ENCODE assay signal across 17 cellular contexts in the genomic region with DNA sequence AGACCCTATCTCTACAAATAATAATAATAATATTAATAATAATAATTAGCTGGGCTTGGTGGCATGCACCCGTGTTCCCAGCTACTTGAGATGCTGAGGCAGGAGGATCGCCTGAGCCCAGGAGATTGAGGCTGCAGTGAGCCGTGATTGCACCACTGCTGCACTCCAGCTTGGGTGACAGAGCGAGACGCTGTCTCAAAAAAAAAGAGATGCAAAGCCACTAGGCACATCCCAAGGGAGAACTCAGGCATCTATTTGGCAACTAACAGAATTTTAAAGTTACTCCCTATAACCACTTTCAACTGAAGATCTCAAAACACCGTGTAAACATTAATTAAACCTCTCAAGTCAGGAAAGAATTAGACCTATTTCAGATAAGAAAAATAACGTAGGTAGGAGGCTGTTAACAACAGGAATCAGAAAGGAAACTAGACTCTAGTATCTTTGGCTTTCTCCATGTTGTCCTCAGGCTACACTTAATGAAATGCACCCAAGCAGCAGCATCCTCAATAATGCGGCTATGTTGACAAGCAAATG. TPM values are rescaled to one million over a fixed set of nuclear protein-coding genes. Genes with fewer than 3 reads are reported as not detected.
DNase-seq lines count a peak whose midpoint lies in the region; ATAC-seq, FAIRE-seq and TF ChIP-seq lines count a peak whose summit lies in the region.
"Had no signal": no experiment of that assay in that cellular context is flagged by ENCODE, and none has a peak within 500 bp of the region (broad histone marks: within the 10 kb centered on the region; RNA-seq: fewer than 3 reads in every experiment).

No MANE protein-coding gene starts in this region.

- 85% methylated on average over 8 of the region's 8 CpGs for WGBS in HepG2 (ENCODE audit: low lambda C conversion rate)
- WGBS in right lobe of liver (ENCODE audit: insufficient coverage, low coverage, low lambda C conversion rate, missing lambda C conversion rate) = 64% methylated on average over 5 of the region's 8 CpGs

- H4K20me1 ChIP-seq in HepG2 (ENCODE audit: insufficient read depth, low read length) (peaks cover 8% of the 10 kb centered on the region; the same call in 1 of the 2 replicates), PC-3 (ENCODE audit: low read length) (peaks cover 26% of the 10 kb centered on the region)

- H3K9me2 ChIP-seq in PC-3 (replicated peaks; ENCODE audit: low read length) = no peaks in the 10 kb centered on the region

- no peak for TF ChIP-seq RAD21 in HepG2 (CRISPR knock-in tag; IDR thresholded peaks at IDR 0.05)

- H3K36me3 ChIP-seq in HepG2 (replicated peaks in 1 of 2; ENCODE audit: control insufficient read depth in 1 of 2, insufficient read depth in 2 of 2, low read length in 2 of 2) (no peaks in the 10 kb centered on the region; a peak in 1 of 5 replicates), right lobe of liver (no peaks in the 10 kb centered on the region), PC-3 (ENCODE audit: low read depth, low read length) (no peaks in the 10 kb centered on the region)
- H3K36me3 ChIP-seq: pancreas had no signal

- no peak for FAIRE-seq in HepG2 (lab: Jason Lieb, UNC)
- FAIRE-seq: GM12892, HTR-8/SVneo, pancreas had no signal

- in situ Hi-C loops in HepG2 (cut with HindIII; ENCODE audit: extremely low pct_ligation_motif_present, low pct_unique_long_range_greater_than_20kb) = no loop called here

- POLR2A ChIA-PET in HepG2 (lab: Yijun Ruan, JAX) = interaction anchor here (1.4 kb wide), 1 partner anchor 12 kb away, joined by 4 read pairs; no protein-coding TSS in a partner anchor
- POLR2A ChIA-PET in PC-3 (lab: Charles Lee; ENCODE audit: unreplicated experiment) = no interaction called here

- peaks cover 23% of the 10 kb centered on the region for H3K4me1 ChIP-seq in HepG2 (ENCODE audit: insufficient read depth, low read length)
- H3K4me1 ChIP-seq in right lobe of liver = peaks cover 0 to 18% (median 4%) of the 10 kb centered on the region in 4 donors
- peaks cover 15% of the 10 kb centered on the region for H3K4me1 ChIP-seq in PC-3 (ENCODE audit: insufficient read depth, low read length)

- CTCF ChIA-PET in HepG2 (lab: Yijun Ruan, JAX; ENCODE audit: low intra/inter-chr PET ratio, low total read pairs) (no interaction called here), PC-3 (lab: Charles Lee) (no interaction called here)

- H3K27ac ChIP-seq in HepG2 (ENCODE audit: extremely low read length, insufficient read depth, low read length) = no peak overlapping the region
- H3K27ac ChIP-seq in right lobe of liver = no peak overlapping the region
- H3K27ac ChIP-seq in PC-3 (ENCODE audit: low read length) = no peak overlapping the region

- H3K9me3 ChIP-seq in HepG2 (ENCODE audit: low read length) (no peaks in the 10 kb centered on the region), right lobe of liver (no peaks in the 10 kb centered on the region), PC-3 (ENCODE audit: low read length) (no peaks in the 10 kb centered on the region)
- H3K9me3 ChIP-seq: pancreas had no signal

- no peak for TF ChIP-seq CTCF in HepG2 (CRISPR knock-in tag; IDR thresholded peaks at IDR 0.05)
- no peak for TF ChIP-seq CTCF in right lobe of liver (IDR thresholded peaks at IDR 0.05)
- no peak for TF ChIP-seq CTCF in PC-3 (conservative IDR thresholded peaks at IDR 0.05; ENCODE audit: low read depth, low read length)
- TF ChIP-seq CTCF in foreskin fibroblast (IDR thresholded peaks at IDR 0.05; ENCODE audit: low read depth, low read length) = no peak

- DNase-seq in HepG2 (ENCODE audit: low spot score) (no peak), right lobe of liver (no peak), PC-3 (no peak), germinal center (ENCODE audit: low spot score) (peak; percentile 36), NCI-H774 (lab: John Stamatoyannopoulos, UW) (no peak), iPS-NIHi7 (ENCODE audit: extremely low spot score) (no peak), foreskin fibroblast (no peak)
- DNase-seq in activated CD8-positive, alpha-beta memory T cell treated with anti-CD3 and anti-CD28 coated beads for 24 hours = no peak
- DNase-seq: activated CD4-positive, alpha-beta T cell treated with anti-CD3 and anti-CD28 coated beads, Interleukin-2, amount 50 U/mL, for 4 hours; activated gamma-delta T cell; effector CD4-positive, alpha-beta T cell; foreskin melanocyte; NCI-H1048; NCI-H446 treated with DMSO at 0.1 percent for 48 hours; pancreas had no signal

- H3K4me2 ChIP-seq in HepG2 (ENCODE audit: low read depth, low read length) = peak overlapping the region; percentile 31; the same call in 1 of the 2 replicates
- H3K4me2 ChIP-seq in PC-3 (ENCODE audit: low read length) = 0 out of 2 replicates have a peak overlapping the region, but pooled peaks have one; percentile 23

- peaks cover 67% of the 10 kb centered on the region for H3K79me2 ChIP-seq in HepG2 (ENCODE audit: insufficient read depth, low read length)
- H3K79me2 ChIP-seq in PC-3 (ENCODE audit: low read length) = peaks cover 78% of the 10 kb centered on the region

- H3K27me3 ChIP-seq in HepG2 (ENCODE audit: control insufficient read depth in 1 of 2, insufficient read depth in 2 of 2, low read length in 2 of 2) (no peaks in the 10 kb centered on the region; a peak in 1 of 5 replicates), right lobe of liver (no peaks in the 10 kb centered on the region), PC-3 (ENCODE audit: low read length) (no peaks in the 10 kb centered on the region)
- H3K27me3 ChIP-seq: pancreas had no signal

- H3K4me3 ChIP-seq in HepG2 (replicated peaks in 1 of 3; ENCODE audit: insufficient read depth in 1 of 3, low read depth in 2 of 3, low read length in 3 of 3) (no peak overlapping the region; a peak in 1 of 6 replicates), right lobe of liver (no peak overlapping the region), PC-3 (ENCODE audit: low read length) (no peak overlapping the region), foreskin fibroblast (ENCODE audit: low read depth in 1 of 2, low read length in 2 of 2) (no peak overlapping the region)

- ATAC-seq in HepG2 (no peak), right lobe of liver (no peak), PC-3 (no peak)
- ATAC-seq: pancreas had no signal

- H3K9ac ChIP-seq in HepG2 (ENCODE audit: insufficient read depth, low read depth, low read length) (0 out of 2 replicates have a peak overlapping the region, but pooled peaks have one; percentile 14), PC-3 (ENCODE audit: low read length) (no peak overlapping the region)

- BruUV-seq in HepG2 (replicated peaks; lab: Mats Ljungman, UMichigan) (no TSS peak), PC-3 (replicated peaks; lab: Mats Ljungman, UMichigan) (no TSS peak)

- TF ChIP-seq POLR2A in HepG2 (IDR thresholded peaks at IDR 0.05; ENCODE audit: insufficient read depth in 1 of 2, low read depth in 2 of 2, low read length in 2 of 2) = no peak
- TF ChIP-seq POLR2A in right lobe of liver (IDR thresholded peaks at IDR 0.05) = no peak

- H2AFZ ChIP-seq in HepG2 (ENCODE audit: low read length) = no peak overlapping the region
- H2AFZ ChIP-seq in PC-3 (ENCODE audit: low read length) = no peak overlapping the region

- no peaks in the 10 kb centered on the region for H3F3A ChIP-seq in PC-3 (ENCODE audit: low read length, unreplicated experiment)

- TF ChIP-seq EP300 in HepG2 (IDR thresholded peaks at IDR 0.05; ENCODE audit: low read depth in 2 of 2, low read length in 2 of 2) (no peak), HepG2 (CRISPR knock-in tag; IDR thresholded peaks at IDR 0.05; ENCODE audit: borderline replicate concordance) (no peak)

- intact Hi-C loops in HepG2 (cut with micrococcal nuclease; ENCODE audit: unreplicated experiment) = no loop called here
- intact Hi-C loops in right lobe of liver (cut with DNase I) = no loop called here
- intact Hi-C loops in PC-3 (cut with micrococcal nuclease) = loop anchor here (5.0 kb wide), 1 partner anchor 46 kb away; no protein-coding TSS in a partner anchor

RNA-seq across cellular contexts. Expression of a gene that starts 3.7 kb away (rescaled TPM):
- total RNA-seq in HepG2 (2016; rRNA removed; fragmentation: Illumina TruSeq; extraction: Trizol) (15.3 and 16.3 TPM in 2 replicates), right lobe of liver (10 to 100 TPM in 3 of 6 experiments, 1 to 10 TPM in 3; 4.6 to 12.1 (median 8.3) TPM), PC-3 (2014; rRNA removed) (17.9 and 21.3 TPM in 2 replicates)
- 14.7 and 15.7 TPM in 2 replicates for total RNA-seq in HepG2 (2016; cell fraction: cytosol; rRNA removed; fragmentation: Illumina TruSeq; extraction: Trizol; ENCODE audit: low read depth)
- total RNA-seq in HepG2 (2016; cell fraction: insoluble cytoplasmic fraction; rRNA removed; fragmentation: Illumina TruSeq; extraction: Trizol) = 14.5 and 14.7 TPM in 2 replicates
- 22.4 and 23.5 TPM in 2 replicates for total RNA-seq in HepG2 (2016; cell fraction: membrane; rRNA removed; fragmentation: Illumina TruSeq; extraction: Trizol)
- 7.6 and 10.7 TPM in 2 replicates for total RNA-seq in HepG2 (2016; cell fraction: nucleus; rRNA removed; fragmentation: Illumina TruSeq; extraction: Trizol)
- 20.9 and 22.5 TPM in 2 replicates for polyA plus RNA-seq in HepG2 (2011; rRNA removed)
- polyA plus RNA-seq in HepG2 (2011; cell fraction: cytosol; rRNA removed) = 20.2 and 22.7 TPM in 2 replicates
- 11.4 and 11.8 TPM in 2 replicates for polyA plus RNA-seq in HepG2 (2011; cell fraction: nucleus; rRNA removed)
- 10.1 and 14.4 TPM in 2 replicates for polyA plus RNA-seq in HepG2 (2012)
- polyA plus RNA-seq in HepG2 (2016; cell fraction: cytosol; fragmentation: Illumina TruSeq; extraction: Trizol; ENCODE audit: low read depth) = 9.8 and 10.0 TPM in 2 replicates
- 17.6 and 20.6 TPM in 2 replicates for polyA plus RNA-seq in HepG2 (2016; cell fraction: insoluble cytoplasmic fraction; fragmentation: Illumina TruSeq; extraction: Trizol; ENCODE audit: low read depth)
- 19.3 and 20.2 TPM in 2 replicates for polyA plus RNA-seq in HepG2 (2016; cell fraction: membrane; fragmentation: Illumina TruSeq; extraction: Trizol; ENCODE audit: low read depth)
- 13.4 and 15.4 TPM in 2 replicates for polyA plus RNA-seq in HepG2 (2016; cell fraction: nucleus; fragmentation: Illumina TruSeq; extraction: Trizol; ENCODE audit: insufficient read depth, low read depth)
- 14.9 and 40.6 TPM in 2 replicates for polyA minus RNA-seq in HepG2 (2011; rRNA and poly(A)+ RNA removed; ENCODE audit: low replicate concordance)
- 18.2 and 22.4 TPM in 2 replicates for polyA minus RNA-seq in HepG2 (2011; cell fraction: cytosol; rRNA and poly(A)+ RNA removed)
- polyA minus RNA-seq in HepG2 (2011; cell fraction: nucleus; rRNA and poly(A)+ RNA removed) = 13.1 and 17.9 TPM in 2 replicates

RNA-seq across cellular contexts. Expression of a gene that starts 59.7 kb away (rescaled TPM):
- total RNA-seq in HepG2 (2016; rRNA removed; fragmentation: Illumina TruSeq; extraction: Trizol) (0.76 and 2.5 TPM in 2 replicates), right lobe of liver (10 to 100 TPM in 3 of 6 experiments, 1 to 10 TPM in 3; 3.9 to 14.4 (median 9.0) TPM), PC-3 (2014; rRNA removed) (175 and 194 TPM in 2 replicates)
- 6.9 and 7.0 TPM in 2 replicates for total RNA-seq in HepG2 (2016; cell fraction: cytosol; rRNA removed; fragmentation: Illumina TruSeq; extraction: Trizol; ENCODE audit: low read depth)
- 0.83 and 1.3 TPM in 2 replicates for total RNA-seq in HepG2 (2016; cell fraction: insoluble cytoplasmic fraction; rRNA removed; fragmentation: Illumina TruSeq; extraction: Trizol)
- 5.0 and 5.4 TPM in 2 replicates for total RNA-seq in HepG2 (2016; cell fraction: membrane; rRNA removed; fragmentation: Illumina TruSeq; extraction: Trizol)
- total RNA-seq in HepG2 (2016; cell fraction: nucleus; rRNA removed; fragmentation: Illumina TruSeq; extraction: Trizol) = 1.2 and 1.7 TPM in 2 replicates
- 2.9 and 4.0 TPM in 2 replicates for polyA plus RNA-seq in HepG2 (2011; rRNA removed)
- 4.2 and 5.4 TPM in 2 replicates for polyA plus RNA-seq in HepG2 (2011; cell fraction: cytosol; rRNA removed)
- 2.7 and 3.1 TPM in 2 replicates for polyA plus RNA-seq in HepG2 (2011; cell fraction: nucleus; rRNA removed)
- 0.43 and 2.3 TPM in 2 replicates for polyA plus RNA-seq in HepG2 (2012)
- polyA plus RNA-seq in HepG2 (2016; cell fraction: cytosol; fragmentation: Illumina TruSeq; extraction: Trizol; ENCODE audit: low read depth) = 9.6 and 9.8 TPM in 2 replicates
- 1.0 and 1.1 TPM in 2 replicates for polyA plus RNA-seq in HepG2 (2016; cell fraction: insoluble cytoplasmic fraction; fragmentation: Illumina TruSeq; extraction: Trizol; ENCODE audit: low read depth)
- polyA plus RNA-seq in HepG2 (2016; cell fraction: membrane; fragmentation: Illumina TruSeq; extraction: Trizol; ENCODE audit: low read depth) = 6.2 and 6.8 TPM in 2 replicates
- polyA plus RNA-seq in HepG2 (2016; cell fraction: nucleus; fragmentation: Illumina TruSeq; extraction: Trizol; ENCODE audit: insufficient read depth, low read depth) = 1.3 and 2.6 TPM in 2 replicates
- polyA minus RNA-seq in HepG2 (2011; rRNA and poly(A)+ RNA removed; ENCODE audit: low replicate concordance) = 6.4 and 19.0 TPM in 2 replicates
- 1.8 TPM in 1 of 2 replicates, not detected in the other for polyA minus RNA-seq in HepG2 (2011; cell fraction: cytosol; rRNA and poly(A)+ RNA removed)
- 0.75 TPM in 1 of 2 replicates, not detected in the other for polyA minus RNA-seq in HepG2 (2011; cell fraction: nucleus; rRNA and poly(A)+ RNA removed)

Comparison
In these comparisons a context has a peak if more than half of its experiments do, and no peak if none do; other contexts are left out.
1. RNA of a gene that starts 59.7 kb away (total RNA-seq): 175 to 194 TPM in PC-3; 3.9 to 14.4 TPM in right lobe of liver and 0.76 to 7.0 TPM in HepG2; every median in the first group is over 10 times any median in the second.